17 cellular contexts compared by ENCODE assay signal in the genomic region with DNA sequence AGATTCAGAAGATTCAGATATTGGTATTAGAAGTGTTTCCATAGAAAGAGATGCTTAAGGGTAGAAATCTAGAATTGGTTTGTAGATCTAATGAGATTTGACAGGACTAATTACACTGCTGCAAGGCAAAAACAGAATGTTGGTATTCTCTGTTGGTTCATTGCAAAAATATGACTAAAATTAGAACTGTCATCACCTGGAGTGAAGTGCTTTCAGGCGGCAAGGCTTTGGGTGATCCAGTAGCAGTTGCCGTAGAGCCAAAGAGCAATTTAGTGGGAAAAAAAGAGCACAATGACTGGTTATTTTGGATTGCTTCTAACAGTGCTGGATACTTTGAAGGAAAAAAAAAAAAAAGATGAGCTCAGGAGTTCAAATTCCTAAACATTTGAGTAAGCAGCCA.
DNase-seq lines count a peak whose midpoint lies in the region; ATAC-seq and TF ChIP-seq lines count a peak whose summit lies in the region.
"Had no signal": no experiment of that assay in that cellular context is flagged by ENCODE, and none has a peak within 500 bp of the region (broad histone marks: within the 10 kb centered on the region; RNA-seq: fewer than 3 reads in every experiment).

No MANE protein-coding gene starts in this region.

- no peaks in the 10 kb centered on the region for H3K36me3 ChIP-seq in right atrium auricular region

- H3K4me1 Mint-ChIP-seq in activated naive CD8-positive, alpha-beta T cell treated with anti-CD3 and anti-CD28 coated beads for 36 hours = no peaks in the 10 kb centered on the region
- H3K4me1 Mint-ChIP-seq: CD14-positive monocyte had no signal

- DNase-seq in Right ventricle myocardium superior = no peak
- no peak for DNase-seq in right atrium auricular region (ENCODE audit: low spot score)
- DNase-seq in AG20443 (ENCODE audit: low spot score) = peak; percentile 12
- peak; percentile 3 for DNase-seq in M059J (ENCODE audit: low read depth)
- peak; percentile 33 for DNase-seq in retina
- DNase-seq in activated naive CD8-positive, alpha-beta T cell treated with anti-CD3 and anti-CD28 coated beads for 36 hours = no peak
- no peak for DNase-seq in activated CD8-positive, alpha-beta memory T cell treated with anti-CD3 and anti-CD28 coated beads, Interleukin-2, amount 50 U/mL, for 48 hours
- no peak for DNase-seq in DMS114 treated with DMSO at 0.1 percent for 48 hours (lab: John Stamatoyannopoulos, UW; ENCODE audit: unreplicated experiment)
- DNase-seq: ACHN; CD8-positive, alpha-beta T cell; COR-L47; DMS53; GF-D8; H7; IMR-90 had no signal

- H3K4me1 ChIP-seq in right atrium auricular region = no peaks in the 10 kb centered on the region

- H3K27me3 ChIP-seq in right atrium auricular region = no peaks in the 10 kb centered on the region

- H3K9me3 Mint-ChIP-seq in activated naive CD8-positive, alpha-beta T cell treated with anti-CD3 and anti-CD28 coated beads for 36 hours = peaks cover 2% of the 10 kb centered on the region
- H3K9me3 Mint-ChIP-seq: GM23338 had no signal

- no peak overlapping the region for H3K4me3 Mint-ChIP-seq in activated naive CD8-positive, alpha-beta T cell treated with anti-CD3 and anti-CD28 coated beads for 36 hours
- H3K4me3 Mint-ChIP-seq: CD14-positive monocyte; CD8-positive, alpha-beta T cell; GM23338 had no signal

- ATAC-seq in Right ventricle myocardium superior (ENCODE audit: poor library complexity) = peak; percentile 71
- ATAC-seq: CD8-positive, alpha-beta T cell; GM23338 had no signal

- H3K4me3 ChIP-seq in right atrium auricular region = no peak overlapping the region
- H3K4me3 ChIP-seq: GM23338 had no signal

- H3K27ac Mint-ChIP-seq in activated naive CD8-positive, alpha-beta T cell treated with anti-CD3 and anti-CD28 coated beads for 36 hours = no peak overlapping the region
- H3K27ac Mint-ChIP-seq: CD14-positive monocyte; CD8-positive, alpha-beta T cell; GM23338 had no signal

- intact Hi-C loops in Right ventricle myocardium superior (cut with DNase I) = no loop called here

- H3K27ac ChIP-seq in right atrium auricular region = no peak overlapping the region

- no peaks in the 10 kb centered on the region for H3K27me3 Mint-ChIP-seq in activated naive CD8-positive, alpha-beta T cell treated with anti-CD3 and anti-CD28 coated beads for 36 hours

- TF ChIP-seq CTCF in right atrium auricular region (IDR thresholded peaks at IDR 0.05) = no peak

- no peaks in the 10 kb centered on the region for H3K9me3 ChIP-seq in right atrium auricular region

- no peaks in the 10 kb centered on the region for H3K36me3 Mint-ChIP-seq in activated naive CD8-positive, alpha-beta T cell treated with anti-CD3 and anti-CD28 coated beads for 36 hours
- H3K36me3 Mint-ChIP-seq: CD14-positive monocyte; CD8-positive, alpha-beta T cell had no signal

Comparison
In these comparisons a context has a peak if more than half of its experiments do, and no peak if none do; other contexts are left out.
1. DNase-seq: peak in AG20443 (single experiment), M059J (single experiment) and retina (single experiment); none in Right ventricle myocardium superior (single experiment), right atrium auricular region (single experiment), activated naive CD8-positive, alpha-beta T cell treated with anti-CD3 and anti-CD28 coated beads for 36 hours (single experiment), activated CD8-positive, alpha-beta memory T cell treated with anti-CD3 and anti-CD28 coated beads, Interleukin-2, amount 50 U/mL, for 48 hours (single experiment) and DMS114 treated with DMSO at 0.1 percent for 48 hours (single experiment).